23 cellular contexts compared by ENCODE assay signal in genomic region chr9:115069771-115070170, GRCh38.
"Had no signal": no experiment of that assay in that cellular context is flagged by ENCODE, and none has a peak within 500 bp of the region (broad histone marks: within the 10 kb centered on the region; RNA-seq: fewer than 3 reads in every experiment).

No MANE protein-coding gene starts in this region.

- H3K4me3 ChIP-seq: coronary artery, gastrocnemius medialis, heart left ventricle, hepatocyte, lung, prostate gland, skin epidermis, spleen, suprapubic skin, thyroid gland, upper lobe of left lung had no signal

- H3K4me1 ChIP-seq: gastrocnemius medialis, heart left ventricle, prostate gland, spleen, suprapubic skin, thyroid gland, upper lobe of left lung had no signal

- DNase-seq: dermis blood vessel endothelial cell; effector memory CD8-positive, alpha-beta T cell; erythroblast; foreskin fibroblast; gastrocnemius medialis; heart left ventricle; kidney; naive B cell; right cardiac atrium; spleen; stimulated activated CD4-positive, alpha-beta T cell treated with anti-CD3 and anti-CD28 coated beads, Interleukin-4, amount 100 ng/mL, for 4 hours; stimulated activated naive CD8-positive, alpha-beta T cell treated with anti-CD3 and anti-CD28 coated beads, Interleukin-15, Interleukin-2, amounts not matched to agents 100 U/mL and 50 U/mL, for 24 hours; thyroid gland; upper lobe of left lung had no signal

- H3K36me3 ChIP-seq: gastrocnemius medialis, heart left ventricle, prostate gland, suprapubic skin, thyroid gland, upper lobe of left lung had no signal

- ATAC-seq: effector memory CD8-positive, alpha-beta T cell; gastrocnemius medialis; heart left ventricle; left lobe of liver; natural killer cell treated with Interleukin-12 subunit alpha and Interleukin-12 subunit beta and Interleukin-15 and Interleukin-18, amount 100 ng/mL, for 72 hours; right cardiac atrium; stimulated activated memory B cell treated with anti-CD40 and anti-IgM and Interleukin-4, amounts not matched to agents 10 μg/mL and 1 μg/mL and 100 μg/mL, for 72 hours; stimulated activated naive CD8-positive, alpha-beta T cell treated with anti-CD3 and anti-CD28 coated beads, Interleukin-15, Interleukin-2, amounts not matched to agents 100 U/mL and 50 U/mL, for 24 hours had no signal

- H3K9me3 ChIP-seq: gastrocnemius medialis, heart left ventricle, prostate gland, spleen, suprapubic skin, thyroid gland, upper lobe of left lung had no signal

- H3K27me3 ChIP-seq: gastrocnemius medialis, hepatocyte, spleen, suprapubic skin, thyroid gland, upper lobe of left lung had no signal

- H3K27ac ChIP-seq: coronary artery, gastrocnemius medialis, hepatocyte, prostate gland, skin epidermis, spleen, suprapubic skin, thyroid gland, upper lobe of left lung had no signal
